ENCODE assay signal across 11 cellular contexts in genomic region chr16:57687363-57687762, GRCh38. TPM values are rescaled to one million over a fixed set of nuclear protein-coding genes. Genes with fewer than 3 reads are reported as not detected.
"Had no signal": no experiment of that assay in that cellular context is flagged by ENCODE, and none has a peak within 500 bp of the region (broad histone marks: within the 10 kb centered on the region; RNA-seq: fewer than 3 reads in every experiment).

No MANE protein-coding gene starts in this region.

RNA-seq across cellular contexts. Expression of gene DRC7, which starts 7.2 kb away (rescaled TPM):
- total RNA-seq: activated naive CD8-positive, alpha-beta T cell treated with anti-CD3 and anti-CD28 coated beads for 36 hours; activated T-helper 2 cell treated with anti-CD3 and anti-CD28 coated beads, Interferon-gamma antibody, Interleukin-2, Interleukin-4, amounts not matched to agents 10 μg/mL and 5 μg/mL and 100 μg/mL, durations not matched to agents 14 hours and 24 hours and 36 hours; adrenal gland; cardiac septum; LHCN-M2; MCF 10A; PC-3; SJSA1; T-helper 1 cell treated with Interleukin-12 subunit alpha and Interleukin-12 subunit beta and Interleukin-4 antibody, amounts not matched to agents 30 ng/mL and 1 ng/mL, for 36 hours had no signal

RNA-seq across cellular contexts. Expression of gene ADGRG3, which starts 19.3 kb away (rescaled TPM):
- total RNA-seq: activated CD4-positive, alpha-beta T cell treated with anti-CD3 and anti-CD28 coated beads for 36 hours; activated CD8-positive, alpha-beta T cell treated with anti-CD3 and anti-CD28 coated beads for 36 hours; activated naive CD8-positive, alpha-beta T cell treated with anti-CD3 and anti-CD28 coated beads for 36 hours; activated T-helper 2 cell treated with anti-CD3 and anti-CD28 coated beads, Interferon-gamma antibody, Interleukin-2, Interleukin-4, amounts not matched to agents 10 μg/mL and 5 μg/mL and 100 μg/mL, durations not matched to agents 14 hours and 24 hours and 36 hours; LHCN-M2; MCF 10A; PC-3; SJSA1; T-helper 1 cell treated with Interleukin-12 subunit alpha and Interleukin-12 subunit beta and Interleukin-4 antibody, amounts not matched to agents 30 ng/mL and 1 ng/mL, for 36 hours had no signal
